Comparison of ENCODE assay signal across 1 cellular context in the genomic region with DNA sequence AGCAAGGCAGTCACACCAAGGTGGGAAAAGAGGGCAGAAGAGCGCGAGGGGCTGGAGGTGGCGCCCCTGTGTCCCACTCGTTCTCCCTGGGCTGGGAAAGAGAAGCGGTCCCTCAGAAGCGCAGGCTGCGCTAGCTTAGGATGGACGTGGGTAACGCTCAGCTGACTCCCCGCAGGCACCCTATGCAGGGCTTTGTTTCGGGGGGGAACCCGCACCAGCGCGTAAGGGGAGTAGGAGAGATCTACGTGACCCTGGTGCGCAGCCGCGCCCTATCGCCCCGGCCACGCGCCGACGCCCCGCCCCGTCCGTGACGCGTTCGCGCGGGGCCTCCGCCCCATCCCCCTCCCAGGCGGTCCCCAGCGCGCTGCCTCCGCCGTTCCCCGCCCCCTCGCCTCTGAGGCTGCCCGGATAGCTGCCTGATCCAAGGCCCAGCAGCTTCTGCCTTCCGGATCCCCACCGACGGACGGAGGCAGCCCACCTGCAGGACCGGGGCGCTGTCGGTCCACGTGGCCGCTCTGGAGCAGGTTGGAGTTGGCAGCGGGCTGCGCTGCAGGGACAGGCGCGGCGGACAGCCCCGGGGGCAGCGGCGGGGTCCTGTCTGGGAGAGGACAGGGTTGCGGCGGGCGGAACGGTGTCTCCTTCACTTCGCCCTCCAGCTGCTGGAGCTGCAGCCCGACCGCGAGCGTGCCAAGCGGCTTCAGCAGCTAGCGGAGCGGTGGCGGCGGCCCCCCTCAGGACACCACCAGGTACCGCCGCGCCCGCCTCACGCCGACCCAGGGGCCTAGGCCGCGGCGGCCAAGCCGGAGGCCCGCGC.
TF ChIP-seq lines count a peak whose summit lies in the region.

A gene with protein sequence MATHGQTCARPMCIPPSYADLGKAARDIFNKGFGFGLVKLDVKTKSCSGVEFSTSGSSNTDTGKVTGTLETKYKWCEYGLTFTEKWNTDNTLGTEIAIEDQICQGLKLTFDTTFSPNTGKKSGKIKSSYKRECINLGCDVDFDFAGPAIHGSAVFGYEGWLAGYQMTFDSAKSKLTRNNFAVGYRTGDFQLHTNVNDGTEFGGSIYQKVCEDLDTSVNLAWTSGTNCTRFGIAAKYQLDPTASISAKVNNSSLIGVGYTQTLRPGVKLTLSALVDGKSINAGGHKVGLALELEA (plus strand): TSS at position 604 of the 814 bp plus-strand sequence. CDS start 363 bp downstream, outside the sequence.

TF ChIP-seq in K562, 482 proteins besides CTCF, POLR2A, EP300 and RAD21 (continued from another document and continues in another):
- TF ChIP-seq, protein P1, sequence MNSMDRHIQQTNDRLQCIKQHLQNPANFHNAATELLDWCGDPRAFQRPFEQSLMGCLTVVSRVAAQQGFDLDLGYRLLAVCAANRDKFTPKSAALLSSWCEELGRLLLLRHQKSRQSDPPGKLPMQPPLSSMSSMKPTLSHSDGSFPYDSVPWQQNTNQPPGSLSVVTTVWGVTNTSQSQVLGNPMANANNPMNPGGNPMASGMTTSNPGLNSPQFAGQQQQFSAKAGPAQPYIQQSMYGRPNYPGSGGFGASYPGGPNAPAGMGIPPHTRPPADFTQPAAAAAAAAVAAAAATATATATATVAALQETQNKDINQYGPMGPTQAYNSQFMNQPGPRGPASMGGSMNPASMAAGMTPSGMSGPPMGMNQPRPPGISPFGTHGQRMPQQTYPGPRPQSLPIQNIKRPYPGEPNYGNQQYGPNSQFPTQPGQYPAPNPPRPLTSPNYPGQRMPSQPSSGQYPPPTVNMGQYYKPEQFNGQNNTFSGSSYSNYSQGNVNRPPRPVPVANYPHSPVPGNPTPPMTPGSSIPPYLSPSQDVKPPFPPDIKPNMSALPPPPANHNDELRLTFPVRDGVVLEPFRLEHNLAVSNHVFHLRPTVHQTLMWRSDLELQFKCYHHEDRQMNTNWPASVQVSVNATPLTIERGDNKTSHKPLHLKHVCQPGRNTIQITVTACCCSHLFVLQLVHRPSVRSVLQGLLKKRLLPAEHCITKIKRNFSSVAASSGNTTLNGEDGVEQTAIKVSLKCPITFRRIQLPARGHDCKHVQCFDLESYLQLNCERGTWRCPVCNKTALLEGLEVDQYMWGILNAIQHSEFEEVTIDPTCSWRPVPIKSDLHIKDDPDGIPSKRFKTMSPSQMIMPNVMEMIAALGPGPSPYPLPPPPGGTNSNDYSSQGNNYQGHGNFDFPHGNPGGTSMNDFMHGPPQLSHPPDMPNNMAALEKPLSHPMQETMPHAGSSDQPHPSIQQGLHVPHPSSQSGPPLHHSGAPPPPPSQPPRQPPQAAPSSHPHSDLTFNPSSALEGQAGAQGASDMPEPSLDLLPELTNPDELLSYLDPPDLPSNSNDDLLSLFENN (IDR thresholded peaks at IDR 0.05; ENCODE audit: low read depth in 2 of 2, low read length in 2 of 2), result peak in 1 of 2 experiments; percentile 8; a peak in 2 of 4 replicates
- TF ChIP-seq SETDB1 (IDR thresholded peaks at IDR 0.05; ENCODE audit: low read length) (no peak), CHD4 (IDR thresholded peaks at IDR 0.05; ENCODE audit: insufficient read depth, insufficient replicate concordance, low read depth, low read length, poor library complexity, severe bottlenecking) (peak; percentile 11), ZNF785 (CRISPR knock-in tag; IDR thresholded peaks at IDR 0.05) (no peak), CSDE1 (IDR thresholded peaks at IDR 0.05) (no peak; a peak in 1 of 4 replicates), ZNF696 (CRISPR knock-in tag; conservative IDR thresholded peaks at IDR 0.05) (no peak), ZNF354B (CRISPR knock-in tag; IDR thresholded peaks at IDR 0.05) (no peak), ZNF23 (CRISPR knock-in tag; IDR thresholded peaks at IDR 0.05) (no peak), HNRNPL (IDR thresholded peaks at IDR 0.05; ENCODE audit: low read depth, low read length) (peak; percentile 84), POLR2AphosphoS2 (IDR thresholded peaks at IDR 0.05; ENCODE audit: low read length) (no peak), RFX7 (CRISPR knock-in tag; IDR thresholded peaks at IDR 0.05) (no peak), MAFG (tag; conservative IDR thresholded peaks at IDR 0.05) (no peak), LARP7 (IDR thresholded peaks at IDR 0.05) (no peak; the same call in 1 of the 2 replicates), ZNF778 (CRISPR knock-in tag; IDR thresholded peaks at IDR 0.05) (no peak), ZNF584 (CRISPR knock-in tag; IDR thresholded peaks at IDR 0.05; ENCODE audit: low read depth) (0 out of 2 replicates have a peak, but pooled peaks have one; percentile 20), ZNF699 (CRISPR knock-in tag; IDR thresholded peaks at IDR 0.05; ENCODE audit: insufficient replicate concordance) (no peak), CHCHD3 (CRISPR knock-in tag; IDR thresholded peaks at IDR 0.05) (peak; percentile 38; the same call in 1 of the 2 replicates), RBM17 (IDR thresholded peaks at IDR 0.05; ENCODE audit: borderline replicate concordance, low read depth, low read length) (no peak), PCBP2 (IDR thresholded peaks at IDR 0.05; ENCODE audit: low read depth, low read length, poor library complexity, severe bottlenecking) (no peak), FOXA3 (CRISPR knock-in tag; conservative IDR thresholded peaks at IDR 0.05 in 1 of 2, IDR thresholded peaks at IDR 0.05 in 1 of 2) (peak in 1 of 2 experiments; percentile 82; a peak in 1 of 4 replicates), BRF1 (IDR thresholded peaks at IDR 0.05; ENCODE audit: borderline replicate concordance, extremely low read depth, insufficient read length) (no peak), FOS (IDR thresholded peaks at IDR 0.05; ENCODE audit: extremely low read depth, insufficient read length) (no peak), ZNF644 (tag; IDR thresholded peaks at IDR 0.05; ENCODE audit: low read depth) (no peak; the same call in 1 of the 2 replicates), STAT5B (CRISPR knock-in tag; IDR thresholded peaks at IDR 0.05) (no peak), ZNF143 (CRISPR knock-in tag; IDR thresholded peaks at IDR 0.05) (peak; percentile 42; the same call in 1 of the 2 replicates), U2AF2 (optimal IDR thresholded peaks at IDR 0.05; ENCODE audit: low read depth, low read length) (no peak), SPI1 (IDR thresholded peaks at IDR 0.05; ENCODE audit: borderline replicate concordance, low read depth, low read length) (0 out of 2 replicates have a peak, but pooled peaks have one; percentile 17), NFRKB (IDR thresholded peaks at IDR 0.05; ENCODE audit: low read depth) (peak; percentile 14), SRSF7 (optimal IDR thresholded peaks at IDR 0.05; ENCODE audit: low read depth, low read length) (no peak), ETV5 (CRISPR knock-in tag; IDR thresholded peaks at IDR 0.05; ENCODE audit: low read depth) (peak; percentile 12; the same call in 1 of the 2 replicates), NFE2 (IDR thresholded peaks at IDR 0.05; ENCODE audit: low read depth) (peak; percentile 100)
- TF ChIP-seq, protein P2, sequence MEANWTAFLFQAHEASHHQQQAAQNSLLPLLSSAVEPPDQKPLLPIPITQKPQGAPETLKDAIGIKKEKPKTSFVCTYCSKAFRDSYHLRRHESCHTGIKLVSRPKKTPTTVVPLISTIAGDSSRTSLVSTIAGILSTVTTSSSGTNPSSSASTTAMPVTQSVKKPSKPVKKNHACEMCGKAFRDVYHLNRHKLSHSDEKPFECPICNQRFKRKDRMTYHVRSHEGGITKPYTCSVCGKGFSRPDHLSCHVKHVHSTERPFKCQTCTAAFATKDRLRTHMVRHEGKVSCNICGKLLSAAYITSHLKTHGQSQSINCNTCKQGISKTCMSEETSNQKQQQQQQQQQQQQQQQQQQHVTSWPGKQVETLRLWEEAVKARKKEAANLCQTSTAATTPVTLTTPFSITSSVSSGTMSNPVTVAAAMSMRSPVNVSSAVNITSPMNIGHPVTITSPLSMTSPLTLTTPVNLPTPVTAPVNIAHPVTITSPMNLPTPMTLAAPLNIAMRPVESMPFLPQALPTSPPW (CRISPR knock-in tag; IDR thresholded peaks at IDR 0.05), result peak; percentile 93
- TF ChIP-seq, protein P3, sequence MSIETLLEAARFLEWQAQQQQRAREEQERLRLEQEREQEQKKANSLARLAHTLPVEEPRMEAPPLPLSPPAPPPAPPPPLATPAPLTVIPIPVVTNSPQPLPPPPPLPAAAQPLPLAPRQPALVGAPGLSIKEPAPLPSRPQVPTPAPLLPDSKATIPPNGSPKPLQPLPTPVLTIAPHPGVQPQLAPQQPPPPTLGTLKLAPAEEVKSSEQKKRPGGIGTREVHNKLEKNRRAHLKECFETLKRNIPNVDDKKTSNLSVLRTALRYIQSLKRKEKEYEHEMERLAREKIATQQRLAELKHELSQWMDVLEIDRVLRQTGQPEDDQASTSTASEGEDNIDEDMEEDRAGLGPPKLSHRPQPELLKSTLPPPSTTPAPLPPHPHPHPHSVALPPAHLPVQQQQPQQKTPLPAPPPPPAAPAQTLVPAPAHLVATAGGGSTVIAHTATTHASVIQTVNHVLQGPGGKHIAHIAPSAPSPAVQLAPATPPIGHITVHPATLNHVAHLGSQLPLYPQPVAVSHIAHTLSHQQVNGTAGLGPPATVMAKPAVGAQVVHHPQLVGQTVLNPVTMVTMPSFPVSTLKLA (conservative IDR thresholded peaks at IDR 0.05), result peak; percentile 94 to 97
- TF ChIP-seq, protein P4, sequence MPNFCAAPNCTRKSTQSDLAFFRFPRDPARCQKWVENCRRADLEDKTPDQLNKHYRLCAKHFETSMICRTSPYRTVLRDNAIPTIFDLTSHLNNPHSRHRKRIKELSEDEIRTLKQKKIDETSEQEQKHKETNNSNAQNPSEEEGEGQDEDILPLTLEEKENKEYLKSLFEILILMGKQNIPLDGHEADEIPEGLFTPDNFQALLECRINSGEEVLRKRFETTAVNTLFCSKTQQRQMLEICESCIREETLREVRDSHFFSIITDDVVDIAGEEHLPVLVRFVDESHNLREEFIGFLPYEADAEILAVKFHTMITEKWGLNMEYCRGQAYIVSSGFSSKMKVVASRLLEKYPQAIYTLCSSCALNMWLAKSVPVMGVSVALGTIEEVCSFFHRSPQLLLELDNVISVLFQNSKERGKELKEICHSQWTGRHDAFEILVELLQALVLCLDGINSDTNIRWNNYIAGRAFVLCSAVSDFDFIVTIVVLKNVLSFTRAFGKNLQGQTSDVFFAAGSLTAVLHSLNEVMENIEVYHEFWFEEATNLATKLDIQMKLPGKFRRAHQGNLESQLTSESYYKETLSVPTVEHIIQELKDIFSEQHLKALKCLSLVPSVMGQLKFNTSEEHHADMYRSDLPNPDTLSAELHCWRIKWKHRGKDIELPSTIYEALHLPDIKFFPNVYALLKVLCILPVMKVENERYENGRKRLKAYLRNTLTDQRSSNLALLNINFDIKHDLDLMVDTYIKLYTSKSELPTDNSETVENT (CRISPR knock-in tag; IDR thresholded peaks at IDR 0.05), result peak; percentile 95
- TF ChIP-seq, protein P5, sequence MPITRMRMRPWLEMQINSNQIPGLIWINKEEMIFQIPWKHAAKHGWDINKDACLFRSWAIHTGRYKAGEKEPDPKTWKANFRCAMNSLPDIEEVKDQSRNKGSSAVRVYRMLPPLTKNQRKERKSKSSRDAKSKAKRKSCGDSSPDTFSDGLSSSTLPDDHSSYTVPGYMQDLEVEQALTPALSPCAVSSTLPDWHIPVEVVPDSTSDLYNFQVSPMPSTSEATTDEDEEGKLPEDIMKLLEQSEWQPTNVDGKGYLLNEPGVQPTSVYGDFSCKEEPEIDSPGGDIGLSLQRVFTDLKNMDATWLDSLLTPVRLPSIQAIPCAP (CRISPR knock-in tag; IDR thresholded peaks at IDR 0.05; ENCODE audit: borderline replicate concordance), result no peak; the same call in 1 of the 2 replicates
- TF ChIP-seq, protein P6, sequence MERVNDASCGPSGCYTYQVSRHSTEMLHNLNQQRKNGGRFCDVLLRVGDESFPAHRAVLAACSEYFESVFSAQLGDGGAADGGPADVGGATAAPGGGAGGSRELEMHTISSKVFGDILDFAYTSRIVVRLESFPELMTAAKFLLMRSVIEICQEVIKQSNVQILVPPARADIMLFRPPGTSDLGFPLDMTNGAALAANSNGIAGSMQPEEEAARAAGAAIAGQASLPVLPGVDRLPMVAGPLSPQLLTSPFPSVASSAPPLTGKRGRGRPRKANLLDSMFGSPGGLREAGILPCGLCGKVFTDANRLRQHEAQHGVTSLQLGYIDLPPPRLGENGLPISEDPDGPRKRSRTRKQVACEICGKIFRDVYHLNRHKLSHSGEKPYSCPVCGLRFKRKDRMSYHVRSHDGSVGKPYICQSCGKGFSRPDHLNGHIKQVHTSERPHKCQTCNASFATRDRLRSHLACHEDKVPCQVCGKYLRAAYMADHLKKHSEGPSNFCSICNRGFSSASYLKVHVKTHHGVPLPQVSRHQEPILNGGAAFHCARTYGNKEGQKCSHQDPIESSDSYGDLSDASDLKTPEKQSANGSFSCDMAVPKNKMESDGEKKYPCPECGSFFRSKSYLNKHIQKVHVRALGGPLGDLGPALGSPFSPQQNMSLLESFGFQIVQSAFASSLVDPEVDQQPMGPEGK (CRISPR knock-in tag; IDR thresholded peaks at IDR 0.05; ENCODE audit: borderline replicate concordance), result no peak
- TF ChIP-seq, protein P7, sequence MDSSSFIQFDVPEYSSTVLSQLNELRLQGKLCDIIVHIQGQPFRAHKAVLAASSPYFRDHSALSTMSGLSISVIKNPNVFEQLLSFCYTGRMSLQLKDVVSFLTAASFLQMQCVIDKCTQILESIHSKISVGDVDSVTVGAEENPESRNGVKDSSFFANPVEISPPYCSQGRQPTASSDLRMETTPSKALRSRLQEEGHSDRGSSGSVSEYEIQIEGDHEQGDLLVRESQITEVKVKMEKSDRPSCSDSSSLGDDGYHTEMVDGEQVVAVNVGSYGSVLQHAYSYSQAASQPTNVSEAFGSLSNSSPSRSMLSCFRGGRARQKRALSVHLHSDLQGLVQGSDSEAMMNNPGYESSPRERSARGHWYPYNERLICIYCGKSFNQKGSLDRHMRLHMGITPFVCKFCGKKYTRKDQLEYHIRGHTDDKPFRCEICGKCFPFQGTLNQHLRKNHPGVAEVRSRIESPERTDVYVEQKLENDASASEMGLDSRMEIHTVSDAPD (CRISPR knock-in tag; IDR thresholded peaks at IDR 0.05), result no peak
- TF ChIP-seq, protein P8, sequence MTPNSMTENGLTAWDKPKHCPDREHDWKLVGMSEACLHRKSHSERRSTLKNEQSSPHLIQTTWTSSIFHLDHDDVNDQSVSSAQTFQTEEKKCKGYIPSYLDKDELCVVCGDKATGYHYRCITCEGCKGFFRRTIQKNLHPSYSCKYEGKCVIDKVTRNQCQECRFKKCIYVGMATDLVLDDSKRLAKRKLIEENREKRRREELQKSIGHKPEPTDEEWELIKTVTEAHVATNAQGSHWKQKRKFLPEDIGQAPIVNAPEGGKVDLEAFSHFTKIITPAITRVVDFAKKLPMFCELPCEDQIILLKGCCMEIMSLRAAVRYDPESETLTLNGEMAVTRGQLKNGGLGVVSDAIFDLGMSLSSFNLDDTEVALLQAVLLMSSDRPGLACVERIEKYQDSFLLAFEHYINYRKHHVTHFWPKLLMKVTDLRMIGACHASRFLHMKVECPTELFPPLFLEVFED (CRISPR knock-in tag; conservative IDR thresholded peaks at IDR 0.05), result peak; percentile 93
